10 cellular contexts compared by ENCODE assay signal in genomic region chr16:20944861-20945390, GRCh38. TPM values are rescaled to one million over a fixed set of nuclear protein-coding genes. Genes with fewer than 3 reads are reported as not detected.
DNase-seq lines count a peak whose midpoint lies in the region; ATAC-seq, FAIRE-seq and TF ChIP-seq lines count a peak whose summit lies in the region.
"Had no signal": no experiment of that assay in that cellular context is flagged by ENCODE, and none has a peak within 500 bp of the region (broad histone marks: within the 10 kb centered on the region; RNA-seq: fewer than 3 reads in every experiment).

No MANE protein-coding gene starts in this region.

- peaks cover 3% of the 10 kb centered on the region for H3K36me3 Mint-ChIP-seq in activated T-helper 1 cell treated with anti-CD3 and anti-CD28 coated beads, Interleukin-12 subunit alpha, Interleukin-12 subunit beta, Interleukin-2, Interleukin-4 antibody, amounts not matched to agents 30 ng/mL and 10 ng/mL and 1 ng/mL, durations not matched to agents 14 hours and 24 hours and 36 hours (ENCODE audit: low read depth)

- H3K4me1 Mint-ChIP-seq in activated T-helper 1 cell treated with anti-CD3 and anti-CD28 coated beads, Interleukin-12 subunit alpha, Interleukin-12 subunit beta, Interleukin-2, Interleukin-4 antibody, amounts not matched to agents 30 ng/mL and 10 ng/mL and 1 ng/mL, durations not matched to agents 14 hours and 24 hours and 36 hours (ENCODE audit: low read depth), result peaks cover 50% of the 10 kb centered on the region

- no peaks in the 10 kb centered on the region for H3K9me3 ChIP-seq in kidney (ENCODE audit: control insufficient read depth in 1 of 2, low read length in 2 of 2)
- no peaks in the 10 kb centered on the region for H3K9me3 ChIP-seq in aorta (ENCODE audit: control insufficient read depth, low read length)

- no peak for FAIRE-seq in kidney (lab: Jason Lieb, UNC)

- 84 to 87% methylated on average over 5 of the region's 5 CpGs for WGBS in aorta, 2 donors

- no peaks in the 10 kb centered on the region for H3K27me3 ChIP-seq in aorta (ENCODE audit: control insufficient read depth in 1 of 2, insufficient read depth in 2 of 2, low read length in 1 of 2)

- no peak overlapping the region for H3K4me3 ChIP-seq in kidney (ENCODE audit: low read length in 2 of 2)
- H3K4me3 ChIP-seq in aorta (ENCODE audit: low read length in 2 of 2), result no peak overlapping the region
- H3K4me3 ChIP-seq: lung had no signal

- TF ChIP-seq CTCF in kidney (IDR thresholded peaks at IDR 0.05; ENCODE audit: borderline replicate concordance, extremely low read depth, insufficient read depth), result peak; percentile 15

- no peak overlapping the region for H3K9ac ChIP-seq in kidney (ENCODE audit: low read length in 2 of 2)

- intact Hi-C loops in activated T-helper 1 cell treated with anti-CD3 and anti-CD28 coated beads, Interleukin-12 subunit alpha, Interleukin-12 subunit beta, Interleukin-2, Interleukin-4 antibody, amounts not matched to agents 30 ng/mL and 10 ng/mL and 1 ng/mL, durations not matched to agents 14 hours and 24 hours and 36 hours (cut with micrococcal nuclease), result loop anchor here (1.0 to 2.0 kb wide), 5 partner anchors 45 to 204 kb away; partner anchors contain the start of genes DCUN1D3, ERI2, LYRM1 and REXO5
- intact Hi-C loops in kidney (cut with DNase I), result no loop called here
- intact Hi-C loops in aorta (cut with DNase I), result loop anchor here in 1 of 2 donors (10.0 kb wide), 2 partner anchors 60 to 90 kb away; no protein-coding TSS in a partner anchor

- DNase-seq in CMK (ENCODE audit: low read depth) (peak; percentile 41), MV-4-11 (lab: John Stamatoyannopoulos, UW) (peak; percentile 57), kidney (no peak), aorta (no peak), Ammon's horn (ENCODE audit: low spot score) (no peak), NCI-H1105 (lab: John Stamatoyannopoulos, UW) (no peak)
- peak; percentile 57 for DNase-seq in activated T-helper 1 cell treated with anti-CD3 and anti-CD28 coated beads, Interleukin-12 subunit alpha, Interleukin-12 subunit beta, Interleukin-2, Interleukin-4 antibody, amounts not matched to agents 30 ng/mL and 10 ng/mL and 1 ng/mL, durations not matched to agents 14 hours and 24 hours and 36 hours (ENCODE audit: low spot score)
- DNase-seq: activated gamma-delta T cell treated with Interleukin-2 at 50 U/mL for 16 hours had no signal

- no peak overlapping the region for H3K4me3 Mint-ChIP-seq in activated T-helper 1 cell treated with anti-CD3 and anti-CD28 coated beads, Interleukin-12 subunit alpha, Interleukin-12 subunit beta, Interleukin-2, Interleukin-4 antibody, amounts not matched to agents 30 ng/mL and 10 ng/mL and 1 ng/mL, durations not matched to agents 14 hours and 24 hours and 36 hours

- H3K9me3 Mint-ChIP-seq in activated T-helper 1 cell treated with anti-CD3 and anti-CD28 coated beads, Interleukin-12 subunit alpha, Interleukin-12 subunit beta, Interleukin-2, Interleukin-4 antibody, amounts not matched to agents 30 ng/mL and 10 ng/mL and 1 ng/mL, durations not matched to agents 14 hours and 24 hours and 36 hours, result no peaks in the 10 kb centered on the region

- H3K27me3 Mint-ChIP-seq in activated T-helper 1 cell treated with anti-CD3 and anti-CD28 coated beads, Interleukin-12 subunit alpha, Interleukin-12 subunit beta, Interleukin-2, Interleukin-4 antibody, amounts not matched to agents 30 ng/mL and 10 ng/mL and 1 ng/mL, durations not matched to agents 14 hours and 24 hours and 36 hours (ENCODE audit: insufficient read depth), result no peaks in the 10 kb centered on the region

- H3K36me3 ChIP-seq in kidney (ENCODE audit: control insufficient read depth in 1 of 2, insufficient read depth in 2 of 2, low read length in 2 of 2) (no peaks in the 10 kb centered on the region), aorta (ENCODE audit: control insufficient read depth in 1 of 2, insufficient read depth in 2 of 2, low read length in 1 of 2) (no peaks in the 10 kb centered on the region)

- H3K27ac ChIP-seq in kidney (ENCODE audit: low read depth in 2 of 2, low read length in 2 of 2) (no peak overlapping the region), aorta (ENCODE audit: low read depth in 1 of 2, low read length in 2 of 2) (no peak overlapping the region)

- ATAC-seq in aorta (ENCODE audit: low FRiP score) (no peak), GM21723 (IDR thresholded peaks at IDR 0.05; ENCODE audit: unreplicated experiment) (no peak)

- H3K27ac Mint-ChIP-seq in activated T-helper 1 cell treated with anti-CD3 and anti-CD28 coated beads, Interleukin-12 subunit alpha, Interleukin-12 subunit beta, Interleukin-2, Interleukin-4 antibody, amounts not matched to agents 30 ng/mL and 10 ng/mL and 1 ng/mL, durations not matched to agents 14 hours and 24 hours and 36 hours, result peak overlapping the region; percentile 71

- H3K4me1 ChIP-seq in kidney (ENCODE audit: control insufficient read depth in 1 of 2, insufficient read depth in 1 of 2, low read depth in 1 of 2, low read length in 2 of 2) (no peaks in the 10 kb centered on the region), aorta (ENCODE audit: control insufficient read depth in 1 of 2, insufficient read depth in 2 of 2, low read length in 2 of 2) (no peaks in the 10 kb centered on the region)

RNA-seq across cellular contexts. Expression of gene LYRM1, which starts 44.4 kb away (rescaled TPM):
- total RNA-seq in activated T-helper 1 cell treated with anti-CD3 and anti-CD28 coated beads, Interleukin-12 subunit alpha, Interleukin-12 subunit beta, Interleukin-2, Interleukin-4 antibody, amounts not matched to agents 30 ng/mL and 10 ng/mL and 1 ng/mL, durations not matched to agents 14 hours and 24 hours and 36 hours, result 21.2 and 23.7 TPM in 2 replicates
- total RNA-seq in kidney, result 31.7 TPM
- 61.5 TPM for polyA plus RNA-seq in kidney (ENCODE audit: insufficient read depth, low read depth, low replicate concordance)
- total RNA-seq in aorta, result 10 to 100 TPM; 18.1 to 24.3 TPM
- 10 to 100 TPM; 27.3 to 44.2 TPM for polyA plus RNA-seq in aorta

RNA-seq across cellular contexts. Expression of gene DCUN1D3, which starts 44.8 kb away (rescaled TPM):
- 14.5 and 16.7 TPM in 2 replicates for total RNA-seq in activated T-helper 1 cell treated with anti-CD3 and anti-CD28 coated beads, Interleukin-12 subunit alpha, Interleukin-12 subunit beta, Interleukin-2, Interleukin-4 antibody, amounts not matched to agents 30 ng/mL and 10 ng/mL and 1 ng/mL, durations not matched to agents 14 hours and 24 hours and 36 hours
- total RNA-seq in kidney (16.3 TPM), aorta (10 to 100 TPM; 29.5 to 54.5 TPM)
- polyA plus RNA-seq in kidney (ENCODE audit: insufficient read depth, low read depth, low replicate concordance) (3.5 TPM), aorta (1 to 10 TPM; 3.9 to 4.1 TPM)

Comparison
In these comparisons a context has a peak if more than half of its experiments do, and no peak if none do; other contexts are left out.
1. DNase-seq: peak in CMK (single experiment), MV-4-11 (single experiment) and activated T-helper 1 cell treated with anti-CD3 and anti-CD28 coated beads, Interleukin-12 subunit alpha, Interleukin-12 subunit beta, Interleukin-2, Interleukin-4 antibody, amounts not matched to agents 30 ng/mL and 10 ng/mL and 1 ng/mL, durations not matched to agents 14 hours and 24 hours and 36 hours (single experiment); none in kidney (single experiment), aorta (0 of 2), Ammon's horn (single experiment) and NCI-H1105 (single experiment).